Comparison of ENCODE assay signal across 25 cellular contexts in genomic region chr10:25954851-25955250, GRCh38. TPM values are rescaled to one million over a fixed set of nuclear protein-coding genes. Genes with fewer than 3 reads are reported as not detected.
"Had no signal": no experiment of that assay in that cellular context is flagged by ENCODE, and none has a peak within 500 bp of the region (broad histone marks: within the 10 kb centered on the region; RNA-seq: fewer than 3 reads in every experiment).

No MANE protein-coding gene starts in this region.

- H3K9me3 ChIP-seq: MG63 had no signal

- H3K36me3 ChIP-seq: MG63 had no signal

- H3K27me3 ChIP-seq: MG63 had no signal

- ATAC-seq: Panc1, PC-3, SK-N-SH treated with all-trans-retinoic acid at 6 μM for 48 hours had no signal

- H3K4me3 ChIP-seq: MG63 had no signal

- H3K27ac ChIP-seq: RWPE1 had no signal

- DNase-seq: Karpas-422, KBM-7, MG63, NCI-H1092, NCI-H1105 treated with DMSO at 0.1 percent for 48 hours, NCI-H1417 treated with DMSO at 0.1 percent for 48 hours, NCI-H146, NCI-H1694 treated with DMSO at 0.1 percent for 48 hours, NCI-H1930, NCI-H2081, NCI-H2107, NCI-H2227 treated with DMSO at 0.1 percent for 48 hours, NCI-H524, NCI-H526 treated with DMSO at 0.1 percent for 48 hours, NCI-H748 treated with DMSO at 0.1 percent for 48 hours, PC-3, SHP77, T-helper 1 cell had no signal

RNA-seq across cellular contexts. Expression of gene MYO3A, which starts 20.8 kb away (rescaled TPM):
- total RNA-seq: HT-29, NCI-H460, OCI-LY7, PC-3, SK-MEL-5 had no signal
